Comparison of ENCODE assay signal across 25 cellular contexts in genomic region chr7:125201002-125201401, GRCh38.
"Had no signal": no experiment of that assay in that cellular context is flagged by ENCODE, and none has a peak within 500 bp of the region (broad histone marks: within the 10 kb centered on the region; RNA-seq: fewer than 3 reads in every experiment).

No MANE protein-coding gene starts in this region.

- H3K4me1 Mint-ChIP-seq: endodermal cell had no signal

- H3K4me3 ChIP-seq: colonic mucosa, coronary artery, dorsolateral prefrontal cortex, esophagus muscularis mucosa, esophagus squamous epithelium, gastrocnemius medialis, gastroesophageal sphincter, heart left ventricle, heart right ventricle had no signal

- H3K9me3 Mint-ChIP-seq: endodermal cell had no signal

- H3K27ac ChIP-seq: colonic mucosa, coronary artery, dorsolateral prefrontal cortex, epithelial cell of prostate, esophagus muscularis mucosa, esophagus squamous epithelium, foreskin keratinocyte, gastrocnemius medialis, gastroesophageal sphincter, heart left ventricle, heart right ventricle had no signal

- DNase-seq: colonic mucosa; cortex of kidney; dermis blood vessel endothelial cell; dorsolateral prefrontal cortex; effector CD4-positive, alpha-beta T cell; effector CD8-positive, alpha-beta T cell; effector memory CD4-positive, alpha-beta T cell; effector memory CD8-positive, alpha-beta T cell; endodermal cell; erythroblast; esophagus squamous epithelium; foreskin fibroblast; foreskin keratinocyte; foreskin melanocyte; gastrocnemius medialis; glutamatergic neuron; head of caudate nucleus; heart left ventricle; heart right ventricle had no signal

- H3K4me3 Mint-ChIP-seq: dendritic cell treated with granulocyte-macrophage colony-stimulating factor and Interleukin-4, amounts not matched to agents 40 ng/mL and 50 ng/mL, for 4 days; effector memory CD8-positive, alpha-beta T cell; endodermal cell had no signal

- H3K9me3 ChIP-seq: colonic mucosa, esophagus muscularis mucosa, esophagus squamous epithelium, gastrocnemius medialis, gastroesophageal sphincter, heart left ventricle had no signal

- H3K4me1 ChIP-seq: colonic mucosa, esophagus muscularis mucosa, esophagus squamous epithelium, foreskin keratinocyte, gastrocnemius medialis, gastroesophageal sphincter, heart left ventricle, heart right ventricle had no signal

- H3K27ac Mint-ChIP-seq: dendritic cell treated with granulocyte-macrophage colony-stimulating factor and Interleukin-4, amounts not matched to agents 40 ng/mL and 50 ng/mL, for 4 days; effector memory CD8-positive, alpha-beta T cell; endodermal cell had no signal

- ATAC-seq: effector memory CD8-positive, alpha-beta T cell; esophagus mucosa; foreskin keratinocyte; gastrocnemius medialis; gastroesophageal sphincter; heart left ventricle; heart right ventricle had no signal

- H3K27me3 Mint-ChIP-seq: dendritic cell treated with granulocyte-macrophage colony-stimulating factor and Interleukin-4, amounts not matched to agents 40 ng/mL and 50 ng/mL, for 4 days; effector memory CD8-positive, alpha-beta T cell had no signal

- H3K36me3 ChIP-seq: colonic mucosa, esophagus muscularis mucosa, esophagus squamous epithelium, gastrocnemius medialis, gastroesophageal sphincter, heart left ventricle, heart right ventricle had no signal

- H3K27me3 ChIP-seq: colonic mucosa, dorsolateral prefrontal cortex, esophagus muscularis mucosa, esophagus squamous epithelium, foreskin keratinocyte, gastrocnemius medialis, gastroesophageal sphincter, heart left ventricle, heart right ventricle had no signal
